Comparison of ENCODE assay signal across 17 cellular contexts in the genomic region with DNA sequence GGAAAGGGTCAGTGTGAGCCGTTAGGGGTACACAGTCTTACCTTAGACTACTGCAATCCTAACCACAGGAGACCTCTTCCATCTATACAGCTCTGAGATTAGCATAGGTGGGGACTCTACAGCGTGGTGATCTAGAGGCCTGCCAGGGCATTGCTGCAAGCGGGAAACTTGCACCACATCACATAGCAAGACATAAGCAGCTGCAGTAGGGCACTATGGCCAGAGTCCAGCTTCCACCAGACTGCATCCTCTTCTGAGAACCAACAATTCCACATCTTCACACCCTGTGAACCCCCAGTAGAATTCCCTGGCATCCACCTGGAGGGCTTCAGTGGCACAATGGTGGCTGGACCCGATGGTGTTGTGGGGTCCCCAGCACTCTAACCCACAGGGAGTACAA.
"Had no signal": no experiment of that assay in that cellular context is flagged by ENCODE, and none has a peak within 500 bp of the region (broad histone marks: within the 10 kb centered on the region; RNA-seq: fewer than 3 reads in every experiment).

No MANE protein-coding gene starts in this region.

- ATAC-seq: activated T-cell treated with anti-CD3 and anti-CD28 coated beads, Interleukin-2, amount 50 U/mL, for 4 hours; stimulated activated naive CD8-positive, alpha-beta T cell treated with anti-CD3 and anti-CD28 coated beads, Interleukin-15, amount 100 ng/mL, for 72 hours had no signal

- H3K36me3 Mint-ChIP-seq: brain, mesothelial cell of epicardium had no signal

- H3K27ac Mint-ChIP-seq: activated CD4-positive, alpha-beta T cell treated with anti-CD3 and anti-CD28 coated beads, Interleukin-2, amount 10 ng/mL, durations not matched to agents 24 days and 14 days; activated naive CD4-positive, alpha-beta T cell treated with anti-CD3 and anti-CD28 coated beads for 36 hours; brain; mesothelial cell of epicardium; progenitor cell of endocrine pancreas had no signal

- H3K9me3 ChIP-seq: colonic mucosa, lower lobe of right lung, right atrium auricular region, suprapubic skin had no signal

- H3K4me1 Mint-ChIP-seq: activated CD4-positive, alpha-beta T cell treated with anti-CD3 and anti-CD28 coated beads, Interleukin-2, amount 10 ng/mL, durations not matched to agents 24 days and 14 days; brain; central memory CD8-positive, alpha-beta T cell; mesothelial cell of epicardium; stimulated activated naive CD8-positive, alpha-beta T cell treated with anti-CD3 and anti-CD28 coated beads, Interleukin-15, amount 100 ng/mL, for 72 hours had no signal

- H3K36me3 ChIP-seq: colonic mucosa, lower lobe of right lung, right atrium auricular region, suprapubic skin had no signal

- H3K27me3 Mint-ChIP-seq: activated CD4-positive, alpha-beta T cell treated with anti-CD3 and anti-CD28 coated beads, Interleukin-2, amount 10 ng/mL, durations not matched to agents 24 days and 14 days; central memory CD8-positive, alpha-beta T cell; stimulated activated naive CD8-positive, alpha-beta T cell treated with anti-CD3 and anti-CD28 coated beads, Interleukin-15, amount 100 ng/mL, for 72 hours had no signal

- H3K27me3 ChIP-seq: colonic mucosa, right atrium auricular region, suprapubic skin had no signal

- H3K4me3 ChIP-seq: colonic mucosa, lower lobe of right lung, right atrium auricular region, suprapubic skin had no signal

- H3K27ac ChIP-seq: colonic mucosa, lower lobe of right lung, right atrium auricular region, suprapubic skin had no signal

- DNase-seq: activated CD4-positive, alpha-beta T cell treated with anti-CD3 and anti-CD28 coated beads, Interleukin-2, amount 10 ng/mL, durations not matched to agents 24 days and 14 days; activated CD8-positive, alpha-beta memory T cell treated with anti-CD3 and anti-CD28 coated beads, Interleukin-2, amount 50 U/mL, for 4 hours; activated naive CD4-positive, alpha-beta T cell treated with anti-CD3 and anti-CD28 coated beads for 36 hours; activated T-cell treated with anti-CD3 and anti-CD28 coated beads, Interleukin-2, amount 50 U/mL, for 4 hours; colonic mucosa; head of caudate nucleus; lower lobe of right lung; stimulated activated CD4-positive, alpha-beta T cell treated with anti-CD3 and anti-CD28 coated beads, Interleukin-2, amount 100 ng/mL, for 24 hours; stimulated activated naive CD8-positive, alpha-beta T cell treated with anti-CD3 and anti-CD28 coated beads, Interleukin-15, amount 100 ng/mL, for 72 hours; trophoblast cell had no signal

- H3K9me3 Mint-ChIP-seq: brain, mesothelial cell of epicardium, nephron had no signal

- H3K4me1 ChIP-seq: colonic mucosa, lower lobe of right lung, right atrium auricular region, suprapubic skin had no signal

- H3K4me3 Mint-ChIP-seq: activated CD4-positive, alpha-beta T cell treated with anti-CD3 and anti-CD28 coated beads, Interleukin-2, amount 10 ng/mL, durations not matched to agents 24 days and 14 days; activated naive CD4-positive, alpha-beta T cell treated with anti-CD3 and anti-CD28 coated beads for 36 hours; activated T-cell treated with anti-CD3 and anti-CD28 coated beads, Interleukin-2, amount 50 U/mL, for 4 hours; brain; central memory CD8-positive, alpha-beta T cell; mesothelial cell of epicardium; nephron; stimulated activated naive CD8-positive, alpha-beta T cell treated with anti-CD3 and anti-CD28 coated beads, Interleukin-15, amount 100 ng/mL, for 72 hours had no signal
